Comparison of ENCODE assay signal across 13 cellular contexts in genomic region chr10:1299041-1299726, GRCh38.
"Had no signal": no experiment of that assay in that cellular context is flagged by ENCODE, and none has a peak within 500 bp of the region (broad histone marks: within the 10 kb centered on the region; RNA-seq: fewer than 3 reads in every experiment).

No MANE protein-coding gene starts in this region.

- DNase-seq: activated CD8-positive, alpha-beta memory T cell treated with anti-CD3 and anti-CD28 coated beads for 24 hours; activated naive CD4-positive, alpha-beta T cell treated with anti-CD3 and anti-CD28 coated beads for 36 hours; effector CD4-positive, alpha-beta T cell; foreskin melanocyte; heart right ventricle; islet precursor cell; left ventricle myocardium inferior; mesendoderm; pancreas; small intestine; SW 1271; trophoblast cell had no signal

- H3K9me3 ChIP-seq: heart right ventricle, left ventricle myocardium inferior, pancreas had no signal

- H3K4me1 ChIP-seq: heart right ventricle, left ventricle myocardium inferior, pancreas had no signal

- H3K27ac Mint-ChIP-seq: activated naive CD4-positive, alpha-beta T cell treated with anti-CD3 and anti-CD28 coated beads for 36 hours had no signal

- H3K27ac ChIP-seq: cardiac muscle cell, heart right ventricle, left ventricle myocardium inferior, pancreas had no signal

- H3K4me3 ChIP-seq: cardiac muscle cell, heart right ventricle, left ventricle myocardium inferior, pancreas had no signal

- H3K4me3 Mint-ChIP-seq: activated naive CD4-positive, alpha-beta T cell treated with anti-CD3 and anti-CD28 coated beads for 36 hours had no signal

- H3K9me3 Mint-ChIP-seq: activated naive CD4-positive, alpha-beta T cell treated with anti-CD3 and anti-CD28 coated beads for 36 hours had no signal

- H3K36me3 ChIP-seq: cardiac muscle cell, heart right ventricle, left ventricle myocardium inferior, pancreas had no signal

- H3K27me3 ChIP-seq: cardiac muscle cell, pancreas had no signal

- ATAC-seq: heart right ventricle, pancreas had no signal
